ENCODE assay signal across 16 cellular contexts in genomic region chr7:2802082-2802481, GRCh38. TPM values are rescaled to one million over a fixed set of nuclear protein-coding genes. Genes with fewer than 3 reads are reported as not detected.
A peak's percentile ranks its signal among the peaks of the same experiment; 100 is the strongest.
DNase-seq lines count a peak whose midpoint lies in the region; ATAC-seq, FAIRE-seq and TF ChIP-seq lines count a peak whose summit lies in the region.
"Had no signal": no experiment of that assay in that cellular context is flagged by ENCODE, and none has a peak within 500 bp of the region (broad histone marks: within the 10 kb centered on the region; RNA-seq: fewer than 3 reads in every experiment).

No MANE protein-coding gene starts in this region.

- no peak overlapping the region for H2AFZ ChIP-seq in keratinocyte (ENCODE audit: control insufficient read depth, low read length)

- H3K9me3 Mint-ChIP-seq in CD4-positive, alpha-beta T cell, result no peaks in the 10 kb centered on the region

- POLR2A ChIA-PET in CD4-positive, alpha-beta T cell (lab: Charles Lee), result interaction anchor here (0.7 kb wide), 1 partner anchor 22 kb away, joined by 3 read pairs; no protein-coding TSS in a partner anchor

- H3K4me1 Mint-ChIP-seq in CD4-positive, alpha-beta T cell (ENCODE audit: low read depth), result peaks cover 73% of the 10 kb centered on the region

- no peaks in the 10 kb centered on the region for H3K9me3 ChIP-seq in keratinocyte (ENCODE audit: control insufficient read depth, low read depth, low read length)
- H3K9me3 ChIP-seq in CD4-positive, alpha-beta T cell (ENCODE audit: control insufficient read depth, low read length), result no peaks in the 10 kb centered on the region
- H3K9me3 ChIP-seq: esophagus muscularis mucosa, pancreas, stomach had no signal

- no peak for ATAC-seq in CD4-positive, alpha-beta T cell (ENCODE audit: poor library complexity)
- ATAC-seq: K562, left colon had no signal

- H3K4me1 ChIP-seq in keratinocyte (ENCODE audit: control insufficient read depth, extremely low read depth, insufficient read depth, low read length), result peaks cover 29% of the 10 kb centered on the region

- no peaks in the 10 kb centered on the region for H3K9me1 ChIP-seq in keratinocyte (ENCODE audit: control insufficient read depth, extremely low read depth, insufficient read depth, low read length)

- H3K4me3 ChIP-seq in astrocyte of the spinal cord (ENCODE audit: low read depth, low read length) (no peak overlapping the region), keratinocyte (ENCODE audit: control insufficient read depth in 2 of 3, extremely low read depth in 1 of 3, insufficient read depth in 2 of 3, low read depth in 1 of 3, low read length in 3 of 3) (peak overlapping the region in 1 of 3 experiments; percentile 35)
- H3K4me3 ChIP-seq: K562, pancreas, stomach had no signal

- in situ Hi-C loops in astrocyte of the spinal cord (cut with HindIII; ENCODE audit: low sequenced_read_pairs), result no loop called here

- intact Hi-C loops in CD4-positive, alpha-beta T cell (cut with DNase I, micrococcal nuclease), result no loop called here

- DNase-seq in HT-29 (ENCODE audit: low spot score), result peak; percentile 9
- DNase-seq in astrocyte of the spinal cord (ENCODE audit: low read depth, low spot score), result peak; percentile 69
- DNase-seq in keratinocyte (ENCODE audit: low read depth, low spot score), result no peak
- DNase-seq in amygdala (lab: John Stamatoyannopoulos, UW), result no peak
- DNase-seq in SHP77 treated with DMSO at 0.1 percent for 48 hours (lab: John Stamatoyannopoulos, UW), result no peak
- no peak for DNase-seq in CD4-positive, alpha-beta T cell
- DNase-seq in SHP77 (lab: John Stamatoyannopoulos, UW), result no peak
- DNase-seq: activated CD8-positive, alpha-beta memory T cell treated with anti-CD3 and anti-CD28 coated beads, Interleukin-2, amount 50 U/mL, for 4 hours; pancreas; stimulated activated CD4-positive, alpha-beta T cell treated with anti-CD3 and anti-CD28 coated beads, Interleukin-4, amount 100 ng/mL, for 1 hour; stomach; T-helper 9 cell had no signal

- H3K4me3 Mint-ChIP-seq in CD4-positive, alpha-beta T cell, result no peak overlapping the region

- peak overlapping the region; percentile 74 for H3K4me2 ChIP-seq in keratinocyte (ENCODE audit: control insufficient read depth, extremely low read depth, insufficient read depth, low read depth, low read length)

- H3K79me2 ChIP-seq in keratinocyte (ENCODE audit: control insufficient read depth, insufficient read depth, low read length), result peaks cover 76% of the 10 kb centered on the region

- H3K27me3 Mint-ChIP-seq in CD4-positive, alpha-beta T cell, result no peaks in the 10 kb centered on the region

- no peak for TF ChIP-seq CTCF in astrocyte of the spinal cord (IDR thresholded peaks at IDR 0.05; ENCODE audit: low read depth, low read length)
- no peak for TF ChIP-seq CTCF in keratinocyte (optimal IDR thresholded peaks at IDR 0.05 in 1 of 3, IDR thresholded peaks at IDR 0.05 in 1 of 3, conservative IDR thresholded peaks at IDR 0.05 in 1 of 3; ENCODE audit: extremely low read depth in 1 of 3, insufficient read depth in 2 of 3, low read length in 3 of 3)
- no peak for TF ChIP-seq CTCF in CD4-positive, alpha-beta T cell (IDR thresholded peaks at IDR 0.05)

- no peak overlapping the region for H3K27ac Mint-ChIP-seq in CD4-positive, alpha-beta T cell

- FAIRE-seq in A204.1 (lab: Jason Lieb, UNC) (peak; percentile 61), keratinocyte (lab: Jason Lieb, UNC) (no peak)
- FAIRE-seq: K562, pancreas had no signal

- no peak overlapping the region for H3K9ac ChIP-seq in keratinocyte (ENCODE audit: control insufficient read depth, extremely low read depth, insufficient read depth, low read length)

- CTCF ChIA-PET in CD4-positive, alpha-beta T cell (lab: Charles Lee), result no interaction called here

- H3K36me3 ChIP-seq in keratinocyte (ENCODE audit: control insufficient read depth in 2 of 2, extremely low read depth in 1 of 2, insufficient read depth in 2 of 2, low read length in 2 of 2), result no peaks in the 10 kb centered on the region
- H3K36me3 ChIP-seq: esophagus muscularis mucosa, pancreas, stomach had no signal

- H3K27ac ChIP-seq in keratinocyte (ENCODE audit: control insufficient read depth, insufficient read depth, low read length), result peak overlapping the region; percentile 70
- H3K27ac ChIP-seq in CD4-positive, alpha-beta T cell (ENCODE audit: low read depth, low read length), result no peak overlapping the region
- H3K27ac ChIP-seq: pancreas had no signal

- H3K36me3 Mint-ChIP-seq in CD4-positive, alpha-beta T cell (ENCODE audit: low read depth), result no peaks in the 10 kb centered on the region

- no peaks in the 10 kb centered on the region for H3K27me3 ChIP-seq in keratinocyte (ENCODE audit: control insufficient read depth, extremely low read depth, insufficient read depth, low read length)
- no peaks in the 10 kb centered on the region for H3K27me3 ChIP-seq in CD4-positive, alpha-beta T cell (ENCODE audit: control insufficient read depth, insufficient read depth, low read length)
- H3K27me3 ChIP-seq: esophagus muscularis mucosa, pancreas, stomach had no signal

- dilution Hi-C loops in keratinocyte (cut with MboI; ENCODE audit: extremely low pct_ligation_motif_present, low sequenced_read_pairs), result no loop called here

- peaks cover 8% of the 10 kb centered on the region for H4K20me1 ChIP-seq in keratinocyte (ENCODE audit: control insufficient read depth, extremely low read depth, insufficient read depth, low read length)

RNA-seq across cellular contexts. Expression of gene GNA12, which starts 42.0 kb away (rescaled TPM):
- total RNA-seq in HT-29 (2014; rRNA removed; shearing (Covaris generic)), result 10.4 and 11.2 TPM in 2 replicates
- polyA plus RNA-seq in keratinocyte, result 35.5 to 67.5 TPM (median 42.1 TPM) in 3 replicates
- polyA plus RNA-seq in keratinocyte (2011; ENCODE audit: low read depth), result 3.5 TPM
- 52.4 and 61.2 TPM in 2 replicates for polyA plus RNA-seq in keratinocyte (2011; cell fraction: cytosol; rRNA removed)
- 30.6 and 47.8 TPM in 2 replicates for polyA plus RNA-seq in keratinocyte (2011; cell fraction: nucleus; rRNA removed)
- 12.7 and 39.9 TPM in 2 replicates for polyA plus RNA-seq in keratinocyte (2012; ENCODE audit: low replicate concordance)
- polyA minus RNA-seq in keratinocyte, result 55.6 to 84.6 TPM (median 76.0 TPM) in 3 replicates
- polyA minus RNA-seq in keratinocyte (2011; cell fraction: cytosol; rRNA and poly(A)+ RNA removed), result 50.1 TPM
- 29.0 and 40.4 TPM in 2 replicates for polyA minus RNA-seq in keratinocyte (2011; cell fraction: nucleus; rRNA and poly(A)+ RNA removed)
- total RNA-seq in CD4-positive, alpha-beta T cell, result 10 to 100 TPM; 16.0 to 16.1 TPM

Comparison
In these comparisons a context has a peak if more than half of its experiments do, and no peak if none do; other contexts are left out.
1. DNase-seq: peak in HT-29 (single experiment) and astrocyte of the spinal cord (single experiment); none in keratinocyte (single experiment), amygdala (0 of 56), SHP77 treated with DMSO at 0.1 percent for 48 hours (single experiment), CD4-positive, alpha-beta T cell (0 of 10) and SHP77 (0 of 2).